Comparison of ENCODE assay signal across 9 cellular contexts in genomic region chr11:117876341-117877119, GRCh38. TPM values are rescaled to one million over a fixed set of nuclear protein-coding genes. Genes with fewer than 3 reads are reported as not detected.
A peak's percentile ranks its signal among the peaks of the same experiment; 100 is the strongest.
DNase-seq lines count a peak whose midpoint lies in the region; ATAC-seq, FAIRE-seq and TF ChIP-seq lines count a peak whose summit lies in the region.
"Had no signal": no experiment of that assay in that cellular context is flagged by ENCODE, and none has a peak within 500 bp of the region (broad histone marks: within the 10 kb centered on the region; RNA-seq: fewer than 3 reads in every experiment).

FXYD6 (minus strand) TSS chr11:117876658; CDS start chr11:117842776, 33,882 bp downstream.

- DNase-seq in CD4-positive, alpha-beta memory T cell = peak in 3 of 5 donors; percentile 8 to 21 (median 12)
- DNase-seq in NCI-H1436 treated with DMSO at 0.1 percent for 48 hours (lab: John Stamatoyannopoulos, UW) (peak; percentile 32), left ventricle myocardium superior (peak; percentile 79), posterior vena cava (ENCODE audit: low spot score) (peak; percentile 87), GM12892 (ENCODE audit: insufficient read length) (no peak), AG08396 (ENCODE audit: low spot score) (no peak)
- peak; percentile 27 for DNase-seq in activated naive CD8-positive, alpha-beta T cell treated with anti-CD3 and anti-CD28 coated beads for 36 hours

- peak within 1 kb of the TSS in 2 of 7 donors; percentile 39 to 52 for H3K27ac Mint-ChIP-seq in CD4-positive, alpha-beta memory T cell
- H3K27ac Mint-ChIP-seq in activated naive CD8-positive, alpha-beta T cell treated with anti-CD3 and anti-CD28 coated beads for 36 hours = peak within 1 kb of the TSS; percentile 22

- no peaks in the 10 kb centered on the region for H3K36me3 Mint-ChIP-seq in CD4-positive, alpha-beta memory T cell
- H3K36me3 Mint-ChIP-seq in activated naive CD8-positive, alpha-beta T cell treated with anti-CD3 and anti-CD28 coated beads for 36 hours = no peaks in the 10 kb centered on the region

- peaks cover 51 to 59% of the 10 kb centered on the region in 2 donors for H3K27me3 Mint-ChIP-seq in CD4-positive, alpha-beta memory T cell
- H3K27me3 Mint-ChIP-seq in activated naive CD8-positive, alpha-beta T cell treated with anti-CD3 and anti-CD28 coated beads for 36 hours = peaks cover 57% of the 10 kb centered on the region

- H3K4me3 Mint-ChIP-seq in CD4-positive, alpha-beta memory T cell = peak within 1 kb of the TSS; percentile 73 to 94 (median 88)
- peak within 1 kb of the TSS; percentile 81 for H3K4me3 Mint-ChIP-seq in activated naive CD8-positive, alpha-beta T cell treated with anti-CD3 and anti-CD28 coated beads for 36 hours

- peak; percentile 79 for ATAC-seq in left ventricle myocardium superior
- ATAC-seq in GM18861 (IDR thresholded peaks at IDR 0.05; ENCODE audit: unreplicated experiment) = no peak

- no peaks in the 10 kb centered on the region for H3K36me3 ChIP-seq in CD4-positive, alpha-beta memory T cell (ENCODE audit: insufficient read depth, low read length)

- H3K27ac ChIP-seq in CD4-positive, alpha-beta memory T cell (ENCODE audit: low read depth, low read length) = no peak within 1 kb of the TSS

- CTCF ChIA-PET in CD4-positive, alpha-beta memory T cell (lab: Charles Lee; ENCODE audit: partially characterized antibody) = interaction anchor here (1.1 to 1.4 kb wide), 3 partner anchors 23 to 1447 kb away, joined by 3 read pairs; no protein-coding TSS in a partner anchor

- no peak for TF ChIP-seq POLR2A in GM12892 (IDR thresholded peaks at IDR 0.05; ENCODE audit: low read depth, low read length)

- no peak for FAIRE-seq in GM12892 (lab: Jason Lieb, UNC)
- FAIRE-seq: endometrium had no signal

- peak within 1 kb of the TSS in 1 of 2 donors; percentile 53 for H3K4me3 ChIP-seq in CD4-positive, alpha-beta memory T cell (ENCODE audit: low read length in 2 of 2)

- H3K9me3 Mint-ChIP-seq in CD4-positive, alpha-beta memory T cell = no peaks in the 10 kb centered on the region
- no peaks in the 10 kb centered on the region for H3K9me3 Mint-ChIP-seq in activated naive CD8-positive, alpha-beta T cell treated with anti-CD3 and anti-CD28 coated beads for 36 hours

- H3K4me1 Mint-ChIP-seq in CD4-positive, alpha-beta memory T cell = peaks cover 16 to 51% (median 29%) of the 10 kb centered on the region in 4 donors
- H3K4me1 Mint-ChIP-seq in activated naive CD8-positive, alpha-beta T cell treated with anti-CD3 and anti-CD28 coated beads for 36 hours = peaks cover 23% of the 10 kb centered on the region

- intact Hi-C loops in CD4-positive, alpha-beta memory T cell (cut with micrococcal nuclease) = no loop called here
- intact Hi-C loops in left ventricle myocardium superior (cut with micrococcal nuclease) = no loop called here
- intact Hi-C loops in posterior vena cava (cut with DNase I) = no loop called here

- no peaks in the 10 kb centered on the region for H3K9me3 ChIP-seq in CD4-positive, alpha-beta memory T cell (ENCODE audit: control insufficient read depth in 1 of 2, low read length in 2 of 2)

- peaks cover 25% of the 10 kb centered on the region for H3K27me3 ChIP-seq in CD4-positive, alpha-beta memory T cell (ENCODE audit: insufficient read depth, low read length)

- POLR2A ChIA-PET in CD4-positive, alpha-beta memory T cell (lab: Charles Lee; ENCODE audit: partially characterized antibody) = interaction anchor here (0.7 to 0.8 kb wide), 2 partner anchors 126 to 168 kb away, joined by 3 read pairs; no protein-coding TSS in a partner anchor

- H3K4me1 ChIP-seq in CD4-positive, alpha-beta memory T cell (ENCODE audit: insufficient read depth, low read length) = peaks cover 37% of the 10 kb centered on the region

RNA-seq across cellular contexts. Expression of gene FXYD6, which starts in this region (rescaled TPM):
- total RNA-seq in CD4-positive, alpha-beta memory T cell = not detected
- polyA plus RNA-seq in CD4-positive, alpha-beta memory T cell = under 1 TPM in 1 of 2 donors, not detected in 1; 0.15 TPM
- under 1 TPM in 1 of 2 experiments, not detected in 1; 0.18 TPM for total RNA-seq in activated naive CD8-positive, alpha-beta T cell treated with anti-CD3 and anti-CD28 coated beads for 36 hours
- 35.4 TPM for total RNA-seq in left ventricle myocardium superior
- 100 to 1,000 TPM in 1 of 2 donors, 10 to 100 TPM in 1; 62.8 to 107 TPM for total RNA-seq in posterior vena cava
- 1.1 TPM for polyA plus RNA-seq in GM12892 (2012; ENCODE audit: missing spikeins)

Comparison
In these comparisons a context has a peak if more than half of its experiments do, and no peak if none do; other contexts are left out.
1. RNA of gene FXYD6 (total RNA-seq): 62.8 to 107 TPM in posterior vena cava and 35.4 TPM in left ventricle myocardium superior (single experiment); not detected in CD4-positive, alpha-beta memory T cell and 0.18 TPM in activated naive CD8-positive, alpha-beta T cell treated with anti-CD3 and anti-CD28 coated beads for 36 hours; every median in the first group is over 10 times any median in the second.
2. Peak in DNase-seq in CD4-positive, alpha-beta memory T cell; RNA of the gene not detected or under 1 TPM.
3. Peak in DNase-seq in activated naive CD8-positive, alpha-beta T cell treated with anti-CD3 and anti-CD28 coated beads for 36 hours; RNA of the gene not detected or under 1 TPM.
4. DNase-seq: peak in NCI-H1436 treated with DMSO at 0.1 percent for 48 hours (single experiment), left ventricle myocardium superior (single experiment) and posterior vena cava (single experiment); none in GM12892 (single experiment) and AG08396 (single experiment).